In genomic region chr19:1001538-1002166, GRCh38 we compare ENCODE assay signal across 8 cellular contexts. TPM values are rescaled to one million over a fixed set of nuclear protein-coding genes. Genes with fewer than 3 reads are reported as not detected.
DNase-seq lines count a peak whose midpoint lies in the region; ATAC-seq lines count a peak whose summit lies in the region.

No MANE protein-coding gene starts in this region.

- H3K4me3 ChIP-seq in SJCRH30 = no peak overlapping the region

- H3K4me1 Mint-ChIP-seq in activated naive CD4-positive, alpha-beta T cell treated with anti-CD3 and anti-CD28 coated beads, Interleukin-2, amount 10 ng/mL, durations not matched to agents 7 days and 5 days = peaks cover 18% of the 10 kb centered on the region

- ATAC-seq in left ventricle myocardium superior (peak; percentile 71), HG03432 (IDR thresholded peaks at IDR 0.05; ENCODE audit: unreplicated experiment) (no peak), GM21825 (IDR thresholded peaks at IDR 0.05; ENCODE audit: unreplicated experiment) (no peak)

- H3K4me3 Mint-ChIP-seq in activated naive CD4-positive, alpha-beta T cell treated with anti-CD3 and anti-CD28 coated beads, Interleukin-2, amount 10 ng/mL, durations not matched to agents 7 days and 5 days = no peak overlapping the region

- H3K36me3 Mint-ChIP-seq in activated naive CD4-positive, alpha-beta T cell treated with anti-CD3 and anti-CD28 coated beads, Interleukin-2, amount 10 ng/mL, durations not matched to agents 7 days and 5 days = peaks cover 1% of the 10 kb centered on the region

- H3K27me3 Mint-ChIP-seq in activated naive CD4-positive, alpha-beta T cell treated with anti-CD3 and anti-CD28 coated beads, Interleukin-2, amount 10 ng/mL, durations not matched to agents 7 days and 5 days = peaks cover 71% of the 10 kb centered on the region

- H3K9me3 ChIP-seq in SJCRH30 (replicated peaks) = no peaks in the 10 kb centered on the region

- no peak overlapping the region for H3K27ac Mint-ChIP-seq in activated naive CD4-positive, alpha-beta T cell treated with anti-CD3 and anti-CD28 coated beads, Interleukin-2, amount 10 ng/mL, durations not matched to agents 7 days and 5 days

- intact Hi-C loops in left ventricle myocardium superior (cut with micrococcal nuclease) = no loop called here

- DNase-seq in NOMO-1 (lab: John Stamatoyannopoulos, UW; ENCODE audit: unreplicated experiment in 2 of 2) (peak; percentile 16 to 46), NOMO-1 treated with dmso at 0.1 percent for 144 hours (lab: John Stamatoyannopoulos, UW; ENCODE audit: unreplicated experiment) (no peak), SJCRH30 (peak; percentile 51 to 70), left ventricle myocardium superior (peak; percentile 74)
- peak; percentile 79 for DNase-seq in activated naive CD4-positive, alpha-beta T cell treated with anti-CD3 and anti-CD28 coated beads, Interleukin-2, amount 10 ng/mL, durations not matched to agents 7 days and 5 days
- DNase-seq in stimulated activated CD4-positive, alpha-beta T cell treated with anti-CD3 and anti-CD28 coated beads, Interleukin-1b, Interleukin-23, amount 100 ng/mL, for 24 hours (ENCODE audit: low read depth in 4 of 4, low spot score in 1 of 4) = peak in 3 of 4 experiments; percentile 56 to 64 (median 57)

- H3K36me3 ChIP-seq in SJCRH30 = no peaks in the 10 kb centered on the region

- CTCF ChIA-PET in activated naive CD4-positive, alpha-beta T cell treated with anti-CD3 and anti-CD28 coated beads, Interleukin-2, amount 10 ng/mL, durations not matched to agents 7 days and 5 days (lab: Charles Lee) = interaction anchor here (0.8 to 1.6 kb wide), 2 partner anchors 237 to 314 kb away, joined by 3 to 4 read pairs; partner anchors contain the start of gene CBARP

- peaks cover 38% of the 10 kb centered on the region for H3K27me3 ChIP-seq in SJCRH30

- no peaks in the 10 kb centered on the region for H3K9me3 Mint-ChIP-seq in activated naive CD4-positive, alpha-beta T cell treated with anti-CD3 and anti-CD28 coated beads, Interleukin-2, amount 10 ng/mL, durations not matched to agents 7 days and 5 days

- no peak overlapping the region for H3K27ac ChIP-seq in SJCRH30

- no peaks in the 10 kb centered on the region for H3K4me1 ChIP-seq in SJCRH30

RNA-seq across cellular contexts. Expression of gene GRIN3B, which starts 1.4 kb away (rescaled TPM):
- not detected in 2 replicates for total RNA-seq in SJCRH30 (2014; rRNA removed; shearing (Covaris generic))
- not detected for total RNA-seq in left ventricle myocardium superior

RNA-seq across cellular contexts. Expression of gene WDR18, which starts 17.5 kb away (rescaled TPM):
- 47.5 and 58.9 TPM in 2 replicates for total RNA-seq in SJCRH30 (2014; rRNA removed; shearing (Covaris generic))
- 20.4 TPM for total RNA-seq in left ventricle myocardium superior

RNA-seq across cellular contexts. Expression of gene TMEM259, which starts 19.3 kb away (rescaled TPM):
- total RNA-seq in SJCRH30 (2014; rRNA removed; shearing (Covaris generic)) = 61.0 and 66.8 TPM in 2 replicates
- total RNA-seq in left ventricle myocardium superior = 122 TPM

RNA-seq across cellular contexts. Expression of gene RNU6-2, which starts 19.7 kb away (rescaled TPM):
- total RNA-seq in SJCRH30 (2014; rRNA removed; shearing (Covaris generic)) = not detected in 2 replicates
- not detected for total RNA-seq in left ventricle myocardium superior

RNA-seq across cellular contexts. Expression of gene CNN2, which starts 24.8 kb away (rescaled TPM):
- 87.2 and 91.4 TPM in 2 replicates for total RNA-seq in SJCRH30 (2014; rRNA removed; shearing (Covaris generic))
- total RNA-seq in left ventricle myocardium superior = 94.0 TPM
